In the genomic region with DNA sequence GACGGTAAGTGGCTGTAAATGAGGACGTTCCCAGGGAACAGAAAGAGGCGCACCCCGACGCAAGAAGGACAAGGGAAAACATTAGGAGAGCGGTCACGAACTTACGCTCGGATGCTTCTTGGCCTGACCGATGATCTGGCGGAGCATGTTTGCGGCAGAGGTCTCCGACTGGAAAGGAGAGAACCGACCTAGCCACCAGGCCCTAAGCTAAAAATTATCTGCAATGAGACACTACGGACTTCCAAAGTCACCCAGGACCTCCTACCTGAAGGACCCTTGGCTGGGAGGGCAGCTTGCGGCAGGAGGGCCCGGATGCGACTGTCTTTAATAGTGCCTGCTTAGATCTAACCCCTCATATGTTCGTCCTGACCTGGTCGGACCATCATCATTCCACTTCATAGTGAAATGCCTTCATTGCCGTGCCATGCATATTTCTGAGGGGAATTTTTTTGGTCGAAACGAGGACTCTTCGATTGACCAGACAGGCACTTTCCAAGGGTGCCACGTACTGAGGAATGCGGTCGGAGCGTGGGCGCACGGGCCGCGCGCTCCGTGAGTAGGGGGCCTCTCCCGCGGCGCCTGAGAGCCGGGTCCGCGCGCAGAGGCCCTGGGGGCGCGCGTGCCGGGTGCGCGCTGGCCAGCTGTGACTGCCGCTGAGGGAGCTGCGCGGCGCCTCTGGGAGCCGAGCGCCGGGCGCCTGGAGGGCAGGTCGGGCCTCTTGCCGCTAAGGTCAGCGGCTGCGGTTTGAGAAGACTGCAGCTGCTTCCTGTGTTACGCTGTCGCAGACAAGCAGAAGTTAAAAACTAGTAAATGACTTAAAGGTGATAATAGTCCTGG, we compare ENCODE assay signal across 1 cellular context.
A peak's percentile ranks its signal among the peaks of the same experiment; 100 is the strongest.
TF ChIP-seq lines count a peak whose summit lies in the region.

No MANE protein-coding gene starts in this region.

TF ChIP-seq in HepG2, 621 proteins besides CTCF, POLR2A, EP300 and RAD21 (continued from another document and continues in another):
- TF ChIP-seq, protein P1, sequence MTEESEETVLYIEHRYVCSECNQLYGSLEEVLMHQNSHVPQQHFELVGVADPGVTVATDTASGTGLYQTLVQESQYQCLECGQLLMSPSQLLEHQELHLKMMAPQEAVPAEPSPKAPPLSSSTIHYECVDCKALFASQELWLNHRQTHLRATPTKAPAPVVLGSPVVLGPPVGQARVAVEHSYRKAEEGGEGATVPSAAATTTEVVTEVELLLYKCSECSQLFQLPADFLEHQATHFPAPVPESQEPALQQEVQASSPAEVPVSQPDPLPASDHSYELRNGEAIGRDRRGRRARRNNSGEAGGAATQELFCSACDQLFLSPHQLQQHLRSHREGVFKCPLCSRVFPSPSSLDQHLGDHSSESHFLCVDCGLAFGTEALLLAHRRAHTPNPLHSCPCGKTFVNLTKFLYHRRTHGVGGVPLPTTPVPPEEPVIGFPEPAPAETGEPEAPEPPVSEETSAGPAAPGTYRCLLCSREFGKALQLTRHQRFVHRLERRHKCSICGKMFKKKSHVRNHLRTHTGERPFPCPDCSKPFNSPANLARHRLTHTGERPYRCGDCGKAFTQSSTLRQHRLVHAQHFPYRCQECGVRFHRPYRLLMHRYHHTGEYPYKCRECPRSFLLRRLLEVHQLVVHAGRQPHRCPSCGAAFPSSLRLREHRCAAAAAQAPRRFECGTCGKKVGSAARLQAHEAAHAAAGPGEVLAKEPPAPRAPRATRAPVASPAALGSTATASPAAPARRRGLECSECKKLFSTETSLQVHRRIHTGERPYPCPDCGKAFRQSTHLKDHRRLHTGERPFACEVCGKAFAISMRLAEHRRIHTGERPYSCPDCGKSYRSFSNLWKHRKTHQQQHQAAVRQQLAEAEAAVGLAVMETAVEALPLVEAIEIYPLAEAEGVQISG (CRISPR knock-in tag; IDR thresholded peaks at IDR 0.05): peak; percentile 51; the same call in 1 of the 2 replicates
- peak; percentile 79 for TF ChIP-seq ASH2L (IDR thresholded peaks at IDR 0.05; ENCODE audit: insufficient read length, low read depth, low read length)
- TF ChIP-seq, protein P2, sequence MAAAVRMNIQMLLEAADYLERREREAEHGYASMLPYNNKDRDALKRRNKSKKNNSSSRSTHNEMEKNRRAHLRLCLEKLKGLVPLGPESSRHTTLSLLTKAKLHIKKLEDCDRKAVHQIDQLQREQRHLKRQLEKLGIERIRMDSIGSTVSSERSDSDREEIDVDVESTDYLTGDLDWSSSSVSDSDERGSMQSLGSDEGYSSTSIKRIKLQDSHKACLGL (CRISPR knock-in tag; IDR thresholded peaks at IDR 0.05): no peak
- no peak for TF ChIP-seq SMYD3 (CRISPR knock-in tag; IDR thresholded peaks at IDR 0.05)
- TF ChIP-seq KLF12 (CRISPR knock-in tag; IDR thresholded peaks at IDR 0.05; ENCODE audit: borderline replicate concordance): peak; percentile 88
- TF ChIP-seq ZNF883 (CRISPR knock-in tag; IDR thresholded peaks at IDR 0.05; ENCODE audit: not compliant biosample characterization): peak; percentile 45
- TF ChIP-seq HDAC1 (CRISPR knock-in tag; IDR thresholded peaks at IDR 0.05): no peak
- TF ChIP-seq NRL (CRISPR knock-in tag; IDR thresholded peaks at IDR 0.05; ENCODE audit: borderline replicate concordance): 0 out of 2 replicates have a peak, but pooled peaks have one; percentile 71
- TF ChIP-seq, protein P3, sequence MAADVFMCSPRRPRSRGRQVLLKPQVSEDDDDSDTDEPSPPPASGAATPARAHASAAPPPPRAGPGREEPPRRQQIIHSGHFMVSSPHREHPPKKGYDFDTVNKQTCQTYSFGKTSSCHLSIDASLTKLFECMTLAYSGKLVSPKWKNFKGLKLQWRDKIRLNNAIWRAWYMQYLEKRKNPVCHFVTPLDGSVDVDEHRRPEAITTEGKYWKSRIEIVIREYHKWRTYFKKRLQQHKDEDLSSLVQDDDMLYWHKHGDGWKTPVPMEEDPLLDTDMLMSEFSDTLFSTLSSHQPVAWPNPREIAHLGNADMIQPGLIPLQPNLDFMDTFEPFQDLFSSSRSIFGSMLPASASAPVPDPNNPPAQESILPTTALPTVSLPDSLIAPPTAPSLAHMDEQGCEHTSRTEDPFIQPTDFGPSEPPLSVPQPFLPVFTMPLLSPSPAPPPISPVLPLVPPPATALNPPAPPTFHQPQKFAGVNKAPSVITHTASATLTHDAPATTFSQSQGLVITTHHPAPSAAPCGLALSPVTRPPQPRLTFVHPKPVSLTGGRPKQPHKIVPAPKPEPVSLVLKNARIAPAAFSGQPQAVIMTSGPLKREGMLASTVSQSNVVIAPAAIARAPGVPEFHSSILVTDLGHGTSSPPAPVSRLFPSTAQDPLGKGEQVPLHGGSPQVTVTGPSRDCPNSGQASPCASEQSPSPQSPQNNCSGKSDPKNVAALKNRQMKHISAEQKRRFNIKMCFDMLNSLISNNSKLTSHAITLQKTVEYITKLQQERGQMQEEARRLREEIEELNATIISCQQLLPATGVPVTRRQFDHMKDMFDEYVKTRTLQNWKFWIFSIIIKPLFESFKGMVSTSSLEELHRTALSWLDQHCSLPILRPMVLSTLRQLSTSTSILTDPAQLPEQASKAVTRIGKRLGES (CRISPR knock-in tag; IDR thresholded peaks at IDR 0.05; ENCODE audit: borderline replicate concordance): 0 out of 2 replicates have a peak, but pooled peaks have one; percentile 21
- TF ChIP-seq ZNF543 (CRISPR knock-in tag; IDR thresholded peaks at IDR 0.05): no peak
- TF ChIP-seq, protein P4, sequence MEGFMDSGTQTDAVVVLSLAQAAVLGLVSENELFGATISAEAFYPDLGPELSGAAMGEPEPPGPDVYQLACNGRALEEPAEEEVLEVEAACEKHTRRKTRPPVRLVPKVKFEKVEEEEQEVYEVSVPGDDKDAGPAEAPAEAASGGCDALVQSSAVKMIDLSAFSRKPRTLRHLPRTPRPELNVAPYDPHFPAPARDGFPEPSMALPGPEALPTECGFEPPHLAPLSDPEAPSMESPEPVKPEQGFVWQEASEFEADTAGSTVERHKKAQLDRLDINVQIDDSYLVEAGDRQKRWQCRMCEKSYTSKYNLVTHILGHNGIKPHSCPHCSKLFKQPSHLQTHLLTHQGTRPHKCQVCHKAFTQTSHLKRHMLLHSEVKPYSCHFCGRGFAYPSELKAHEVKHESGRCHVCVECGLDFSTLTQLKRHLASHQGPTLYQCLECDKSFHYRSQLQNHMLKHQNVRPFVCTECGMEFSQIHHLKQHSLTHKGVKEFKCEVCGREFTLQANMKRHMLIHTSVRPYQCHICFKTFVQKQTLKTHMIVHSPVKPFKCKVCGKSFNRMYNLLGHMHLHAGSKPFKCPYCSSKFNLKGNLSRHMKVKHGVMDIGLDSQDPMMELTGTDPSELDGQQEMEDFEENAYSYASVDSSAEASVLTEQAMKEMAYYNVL (CRISPR knock-in tag; IDR thresholded peaks at IDR 0.05; ENCODE audit: borderline replicate concordance): peak; percentile 50; the same call in 1 of the 2 replicates
- no peak for TF ChIP-seq KDM1A (CRISPR knock-in tag; IDR thresholded peaks at IDR 0.05)
- peak; percentile 72; the same call in 1 of the 2 replicates for TF ChIP-seq ZNF331 (CRISPR knock-in tag; IDR thresholded peaks at IDR 0.05)
- TF ChIP-seq, protein P5, sequence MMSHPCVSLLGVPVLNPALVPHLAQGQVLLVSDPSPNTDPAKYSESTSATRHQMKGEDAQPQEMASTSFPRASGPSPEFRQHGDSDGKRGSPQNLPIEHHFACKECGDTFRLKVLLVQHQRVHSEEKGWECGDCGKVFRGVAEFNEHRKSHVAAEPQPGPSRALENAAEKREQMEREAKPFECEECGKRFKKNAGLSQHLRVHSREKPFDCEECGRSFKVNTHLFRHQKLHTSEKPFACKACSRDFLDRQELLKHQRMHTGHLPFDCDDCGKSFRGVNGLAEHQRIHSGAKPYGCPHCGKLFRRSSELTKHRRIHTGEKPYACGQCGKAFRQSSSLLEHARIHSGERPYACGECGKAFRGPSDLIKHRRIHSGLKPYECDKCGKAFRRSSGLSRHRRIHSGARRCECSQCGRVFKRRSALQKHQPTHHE (CRISPR knock-in tag; IDR thresholded peaks at IDR 0.05; ENCODE audit: borderline replicate concordance): no peak
- TF ChIP-seq ZNF382 (CRISPR knock-in tag; IDR thresholded peaks at IDR 0.05; ENCODE audit: borderline replicate concordance): no peak
- peak; percentile 73; the same call in 1 of the 2 replicates for TF ChIP-seq HES4 (CRISPR knock-in tag; IDR thresholded peaks at IDR 0.05; ENCODE audit: borderline replicate concordance)
- peak; percentile 33 for TF ChIP-seq STAG1 (CRISPR knock-in tag; IDR thresholded peaks at IDR 0.05)
- TF ChIP-seq ZFP37 (CRISPR knock-in tag; IDR thresholded peaks at IDR 0.05; ENCODE audit: borderline replicate concordance): peak; percentile 90
- TF ChIP-seq, protein P6, sequence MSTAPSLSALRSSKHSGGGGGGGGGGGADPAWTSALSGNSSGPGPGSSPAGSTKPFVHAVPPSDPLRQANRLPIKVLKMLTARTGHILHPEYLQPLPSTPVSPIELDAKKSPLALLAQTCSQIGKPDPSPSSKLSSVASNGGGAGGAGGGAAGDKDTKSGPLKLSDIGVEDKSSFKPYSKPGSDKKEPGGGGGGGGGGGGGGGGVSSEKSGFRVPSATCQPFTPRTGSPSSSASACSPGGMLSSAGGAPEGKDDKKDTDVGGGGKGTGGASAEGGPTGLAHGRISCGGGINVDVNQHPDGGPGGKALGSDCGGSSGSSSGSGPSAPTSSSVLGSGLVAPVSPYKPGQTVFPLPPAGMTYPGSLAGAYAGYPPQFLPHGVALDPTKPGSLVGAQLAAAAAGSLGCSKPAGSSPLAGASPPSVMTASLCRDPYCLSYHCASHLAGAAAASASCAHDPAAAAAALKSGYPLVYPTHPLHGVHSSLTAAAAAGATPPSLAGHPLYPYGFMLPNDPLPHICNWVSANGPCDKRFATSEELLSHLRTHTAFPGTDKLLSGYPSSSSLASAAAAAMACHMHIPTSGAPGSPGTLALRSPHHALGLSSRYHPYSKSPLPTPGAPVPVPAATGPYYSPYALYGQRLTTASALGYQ (CRISPR knock-in tag; IDR thresholded peaks at IDR 0.05): peak; percentile 25; the same call in 1 of the 2 replicates
- TF ChIP-seq ZNF282 (IDR thresholded peaks at IDR 0.05; ENCODE audit: partially characterized antibody): no peak
- no peak; the same call in 1 of the 2 replicates for TF ChIP-seq SIX4 (CRISPR knock-in tag; IDR thresholded peaks at IDR 0.05)
- peak; percentile 59; the same call in 1 of the 2 replicates for TF ChIP-seq ZNF256 (CRISPR knock-in tag; conservative IDR thresholded peaks at IDR 0.05)
- 0 out of 2 replicates have a peak, but pooled peaks have one; percentile 65 for TF ChIP-seq ISX (CRISPR knock-in tag; conservative IDR thresholded peaks at IDR 0.05)
- peak; percentile 86 for TF ChIP-seq HOXA5 (CRISPR knock-in tag; IDR thresholded peaks at IDR 0.05)
- TF ChIP-seq NFRKB (IDR thresholded peaks at IDR 0.05): no peak
- 0 out of 2 replicates have a peak, but pooled peaks have one; percentile 70 for TF ChIP-seq ZIK1 (CRISPR knock-in tag; IDR thresholded peaks at IDR 0.05; ENCODE audit: borderline replicate concordance, low read depth)
- peak; percentile 15; the same call in 1 of the 2 replicates for TF ChIP-seq NR2F6 (IDR thresholded peaks at IDR 0.05)
- TF ChIP-seq NR2F6 (CRISPR knock-in tag; IDR thresholded peaks at IDR 0.05): peak; percentile 42; the same call in 1 of the 2 replicates
- TF ChIP-seq, protein P7, sequence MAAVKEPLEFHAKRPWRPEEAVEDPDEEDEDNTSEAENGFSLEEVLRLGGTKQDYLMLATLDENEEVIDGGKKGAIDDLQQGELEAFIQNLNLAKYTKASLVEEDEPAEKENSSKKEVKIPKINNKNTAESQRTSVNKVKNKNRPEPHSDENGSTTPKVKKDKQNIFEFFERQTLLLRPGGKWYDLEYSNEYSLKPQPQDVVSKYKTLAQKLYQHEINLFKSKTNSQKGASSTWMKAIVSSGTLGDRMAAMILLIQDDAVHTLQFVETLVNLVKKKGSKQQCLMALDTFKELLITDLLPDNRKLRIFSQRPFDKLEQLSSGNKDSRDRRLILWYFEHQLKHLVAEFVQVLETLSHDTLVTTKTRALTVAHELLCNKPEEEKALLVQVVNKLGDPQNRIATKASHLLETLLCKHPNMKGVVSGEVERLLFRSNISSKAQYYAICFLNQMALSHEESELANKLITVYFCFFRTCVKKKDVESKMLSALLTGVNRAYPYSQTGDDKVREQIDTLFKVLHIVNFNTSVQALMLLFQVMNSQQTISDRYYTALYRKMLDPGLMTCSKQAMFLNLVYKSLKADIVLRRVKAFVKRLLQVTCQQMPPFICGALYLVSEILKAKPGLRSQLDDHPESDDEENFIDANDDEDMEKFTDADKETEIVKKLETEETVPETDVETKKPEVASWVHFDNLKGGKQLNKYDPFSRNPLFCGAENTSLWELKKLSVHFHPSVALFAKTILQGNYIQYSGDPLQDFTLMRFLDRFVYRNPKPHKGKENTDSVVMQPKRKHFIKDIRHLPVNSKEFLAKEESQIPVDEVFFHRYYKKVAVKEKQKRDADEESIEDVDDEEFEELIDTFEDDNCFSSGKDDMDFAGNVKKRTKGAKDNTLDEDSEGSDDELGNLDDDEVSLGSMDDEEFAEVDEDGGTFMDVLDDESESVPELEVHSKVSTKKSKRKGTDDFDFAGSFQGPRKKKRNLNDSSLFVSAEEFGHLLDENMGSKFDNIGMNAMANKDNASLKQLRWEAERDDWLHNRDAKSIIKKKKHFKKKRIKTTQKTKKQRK (IDR thresholded peaks at IDR 0.05; ENCODE audit: low read length): no peak
- TF ChIP-seq CREB1 (IDR thresholded peaks at IDR 0.05): no peak; the same call in 1 of the 2 replicates
- TF ChIP-seq CREB1 (CRISPR knock-in tag; IDR thresholded peaks at IDR 0.05): no peak
- peak; percentile 87; the same call in 1 of the 2 replicates for TF ChIP-seq ZNF431 (CRISPR knock-in tag; IDR thresholded peaks at IDR 0.05; ENCODE audit: borderline replicate concordance, low read depth)
- TF ChIP-seq MED1 (CRISPR knock-in tag; IDR thresholded peaks at IDR 0.05): peak; percentile 69
- TF ChIP-seq, protein P8, sequence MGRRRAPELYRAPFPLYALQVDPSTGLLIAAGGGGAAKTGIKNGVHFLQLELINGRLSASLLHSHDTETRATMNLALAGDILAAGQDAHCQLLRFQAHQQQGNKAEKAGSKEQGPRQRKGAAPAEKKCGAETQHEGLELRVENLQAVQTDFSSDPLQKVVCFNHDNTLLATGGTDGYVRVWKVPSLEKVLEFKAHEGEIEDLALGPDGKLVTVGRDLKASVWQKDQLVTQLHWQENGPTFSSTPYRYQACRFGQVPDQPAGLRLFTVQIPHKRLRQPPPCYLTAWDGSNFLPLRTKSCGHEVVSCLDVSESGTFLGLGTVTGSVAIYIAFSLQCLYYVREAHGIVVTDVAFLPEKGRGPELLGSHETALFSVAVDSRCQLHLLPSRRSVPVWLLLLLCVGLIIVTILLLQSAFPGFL (CRISPR knock-in tag; IDR thresholded peaks at IDR 0.05): no peak
- no peak for TF ChIP-seq REXO4 (CRISPR knock-in tag; IDR thresholded peaks at IDR 0.05; ENCODE audit: borderline replicate concordance)
- TF ChIP-seq DMAP1 (CRISPR knock-in tag; IDR thresholded peaks at IDR 0.05): peak; percentile 92
